In genomic region chr12:89948266-89949175, GRCh38 we compare ENCODE assay signal across 10 cellular contexts.
DNase-seq lines count a peak whose midpoint lies in the region; ATAC-seq and TF ChIP-seq lines count a peak whose summit lies in the region.
"Had no signal": no experiment of that assay in that cellular context is flagged by ENCODE, and none has a peak within 500 bp of the region (broad histone marks: within the 10 kb centered on the region; RNA-seq: fewer than 3 reads in every experiment).

No MANE protein-coding gene starts in this region.

- no peak for TF ChIP-seq CTCF in HFFc6 (IDR thresholded peaks at IDR 0.05)

- ATAC-seq in stimulated activated naive B cell treated with anti-CD40 and anti-IgM and Interleukin-4, amounts not matched to agents 10 μg/mL and 1 μg/mL and 100 μg/mL, for 72 hours (replicated peaks): no peak
- ATAC-seq in GM19324 (IDR thresholded peaks at IDR 0.05; ENCODE audit: low FRiP score, unreplicated experiment): no peak

- peaks cover 74% of the 10 kb centered on the region for H3K4me1 Mint-ChIP-seq in HFFc6 (ENCODE audit: low read depth)
- peaks cover 48% of the 10 kb centered on the region for H3K4me1 Mint-ChIP-seq in activated naive CD8-positive, alpha-beta T cell treated with anti-CD3 and anti-CD28 coated beads for 36 hours
- H3K4me1 Mint-ChIP-seq in stimulated activated naive B cell treated with anti-CD40 and anti-IgM and Interleukin-4, amounts not matched to agents 10 μg/mL and 1 μg/mL and 100 μg/mL, for 72 hours: peaks cover 36 to 71% of the 10 kb centered on the region in 2 donors

- H3K27ac Mint-ChIP-seq in HFFc6: peak overlapping the region; percentile 94
- peak overlapping the region; percentile 0 for H3K27ac Mint-ChIP-seq in activated naive CD8-positive, alpha-beta T cell treated with anti-CD3 and anti-CD28 coated beads for 36 hours
- peak overlapping the region; percentile 92 for H3K27ac Mint-ChIP-seq in stimulated activated naive B cell treated with anti-CD40 and anti-IgM and Interleukin-4, amounts not matched to agents 10 μg/mL and 1 μg/mL and 100 μg/mL, for 72 hours

- DNase-seq in HFFc6: no peak
- DNase-seq in activated naive CD8-positive, alpha-beta T cell treated with anti-CD3 and anti-CD28 coated beads for 36 hours: no peak
- peak; percentile 63 for DNase-seq in kidney glomerular epithelial cell (lab: John Stamatoyannopoulos, UW)
- no peak for DNase-seq in stimulated activated naive B cell treated with anti-CD40 and anti-IgM and Interleukin-4, amounts not matched to agents 10 μg/mL and 1 μg/mL and 100 μg/mL, for 72 hours
- no peak for DNase-seq in activated CD8-positive, alpha-beta memory T cell treated with anti-CD3 and anti-CD28 coated beads for 24 hours
- DNase-seq in medulla oblongata (ENCODE audit: extremely low spot score): no peak
- DNase-seq: activated effector memory CD4-positive, alpha-beta T cell treated with anti-CD3 and anti-CD28 coated beads, Interleukin-2, amount 50 U/mL, for 16 hours; DMS79 treated with DMSO at 0.1 percent for 48 hours; right lobe of liver had no signal

- no peaks in the 10 kb centered on the region for H3K9me3 Mint-ChIP-seq in HFFc6
- no peaks in the 10 kb centered on the region for H3K9me3 Mint-ChIP-seq in activated naive CD8-positive, alpha-beta T cell treated with anti-CD3 and anti-CD28 coated beads for 36 hours
- H3K9me3 Mint-ChIP-seq in stimulated activated naive B cell treated with anti-CD40 and anti-IgM and Interleukin-4, amounts not matched to agents 10 μg/mL and 1 μg/mL and 100 μg/mL, for 72 hours: peaks cover 1 to 3% of the 10 kb centered on the region in 2 donors

- no peaks in the 10 kb centered on the region for H3K36me3 Mint-ChIP-seq in HFFc6 (ENCODE audit: low read depth)
- H3K36me3 Mint-ChIP-seq in activated naive CD8-positive, alpha-beta T cell treated with anti-CD3 and anti-CD28 coated beads for 36 hours: peaks cover 3% of the 10 kb centered on the region
- H3K36me3 Mint-ChIP-seq in stimulated activated naive B cell treated with anti-CD40 and anti-IgM and Interleukin-4, amounts not matched to agents 10 μg/mL and 1 μg/mL and 100 μg/mL, for 72 hours: peaks cover 4 to 18% of the 10 kb centered on the region in 2 donors

- no peaks in the 10 kb centered on the region; the same call in none of the 2 replicates for H3K27me3 Mint-ChIP-seq in HFFc6 (ENCODE audit: insufficient read depth)
- H3K27me3 Mint-ChIP-seq in activated naive CD8-positive, alpha-beta T cell treated with anti-CD3 and anti-CD28 coated beads for 36 hours: no peaks in the 10 kb centered on the region
- no peaks in the 10 kb centered on the region for H3K27me3 Mint-ChIP-seq in stimulated activated naive B cell treated with anti-CD40 and anti-IgM and Interleukin-4, amounts not matched to agents 10 μg/mL and 1 μg/mL and 100 μg/mL, for 72 hours

- peak overlapping the region; percentile 82 for H3K4me3 Mint-ChIP-seq in HFFc6
- no peak overlapping the region for H3K4me3 Mint-ChIP-seq in activated naive CD8-positive, alpha-beta T cell treated with anti-CD3 and anti-CD28 coated beads for 36 hours
- no peak overlapping the region for H3K4me3 Mint-ChIP-seq in stimulated activated naive B cell treated with anti-CD40 and anti-IgM and Interleukin-4, amounts not matched to agents 10 μg/mL and 1 μg/mL and 100 μg/mL, for 72 hours

Comparison
In these comparisons a context has a peak if more than half of its experiments do, and no peak if none do; other contexts are left out.
1. H3K27ac Mint-ChIP-seq: peak in every context shown above with its lines; median percentile 94 in HFFc6; 92 in stimulated activated naive B cell treated with anti-CD40 and anti-IgM and Interleukin-4, amounts not matched to agents 10 μg/mL and 1 μg/mL and 100 μg/mL, for 72 hours; 0 in activated naive CD8-positive, alpha-beta T cell treated with anti-CD3 and anti-CD28 coated beads for 36 hours.